8 cellular contexts compared by ENCODE assay signal in the genomic region with DNA sequence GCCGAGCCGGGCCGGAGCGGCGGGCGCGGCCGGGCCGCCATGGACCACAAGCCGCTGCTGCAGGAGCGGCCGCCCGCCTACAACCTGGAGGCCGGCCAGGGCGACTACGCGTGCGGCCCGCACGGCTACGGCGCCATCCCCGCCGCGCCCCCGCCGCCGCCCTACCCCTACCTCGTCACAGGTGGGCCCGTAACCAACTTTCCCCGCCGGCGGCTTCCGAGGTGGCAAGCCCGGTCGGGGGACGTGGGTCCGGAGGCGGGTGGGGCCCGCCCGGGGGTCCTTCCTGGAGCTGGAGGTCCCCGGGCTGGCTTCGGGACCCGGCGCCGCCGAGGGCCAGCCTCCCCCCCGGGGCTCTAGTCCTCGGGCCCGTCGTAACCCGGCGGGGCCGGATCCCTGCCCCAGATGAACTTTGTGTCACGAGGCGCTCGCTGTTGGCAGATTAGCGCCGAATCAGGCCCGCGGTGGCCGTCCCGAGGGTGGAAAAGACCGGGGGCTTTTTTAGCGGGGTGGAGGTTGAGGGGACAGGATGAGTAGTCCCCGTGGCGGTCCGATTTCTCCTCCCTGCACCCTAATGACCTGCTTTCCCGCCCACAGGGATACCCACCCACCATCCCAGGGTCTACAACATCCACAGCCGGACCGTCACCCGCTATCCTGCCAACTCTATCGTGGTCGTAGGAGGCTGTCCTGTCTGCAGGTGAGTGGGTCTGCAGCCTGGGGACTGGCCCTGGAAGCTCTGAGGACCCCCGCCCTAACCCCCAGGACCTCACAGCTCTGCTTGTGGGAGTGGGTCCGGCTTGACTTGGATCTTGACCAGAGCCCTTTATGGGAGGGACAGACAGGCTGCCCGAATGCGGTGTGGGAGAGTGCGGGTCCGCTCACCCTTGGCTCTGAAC. TPM values are rescaled to one million over a fixed set of nuclear protein-coding genes. Genes with fewer than 3 reads are reported as not detected.
DNase-seq lines count a peak whose midpoint lies in the region; ATAC-seq and TF ChIP-seq lines count a peak whose summit lies in the region.

No MANE protein-coding gene starts in this region.

- H3K9me3 Mint-ChIP-seq in memory B cell, result no peaks in the 10 kb centered on the region

- no peaks in the 10 kb centered on the region for H3K27me3 Mint-ChIP-seq in memory B cell

- POLR2A ChIA-PET in Panc1 (lab: Charles Lee), result no interaction called here

- peaks cover 1% of the 10 kb centered on the region for H3K36me3 Mint-ChIP-seq in memory B cell

- peak overlapping the region; percentile 89 to 90 for H3K4me3 ChIP-seq in Panc1 (ENCODE audit: low read depth in 2 of 2, low read length in 2 of 2)
- peak overlapping the region; percentile 97 for H3K4me3 ChIP-seq in suprapubic skin

- in situ Hi-C loops in Panc1 (cut with HindIII; ENCODE audit: low pct_unique_long_range_greater_than_20kb, low sequenced_read_pairs), result loop anchor here (25.0 kb wide), 1 partner anchor 105 kb away; no protein-coding TSS in a partner anchor

- CTCF ChIA-PET in Panc1 (lab: Charles Lee), result interaction anchor here (0.6 kb wide), 1 partner anchor 182 kb away, joined by 3 read pairs; no protein-coding TSS in a partner anchor

- 1% methylated on average over 17 of the region's 80 CpGs for WGBS in suprapubic skin

- no peak for TF ChIP-seq CTCF in Panc1 (IDR thresholded peaks at IDR 0.05)
- TF ChIP-seq CTCF in suprapubic skin (IDR thresholded peaks at IDR 0.05), result no peak

- H3K36me3 ChIP-seq in Panc1 (ENCODE audit: control insufficient read depth, insufficient read depth, low read length), result peaks cover 2% of the 10 kb centered on the region
- H3K36me3 ChIP-seq in suprapubic skin, result no peaks in the 10 kb centered on the region

- no peak for TF ChIP-seq POLR2A in suprapubic skin (IDR thresholded peaks at IDR 0.05)

- H3K4me1 Mint-ChIP-seq in memory B cell, result peaks cover 22% of the 10 kb centered on the region

- DNase-seq in NCI-H2227 (lab: John Stamatoyannopoulos, UW; ENCODE audit: unreplicated experiment), result peak; percentile 54
- no peak for DNase-seq in NCI-H2227 treated with DMSO at 0.1 percent for 48 hours (lab: John Stamatoyannopoulos, UW)
- DNase-seq in Panc1 (ENCODE audit: low read depth, low spot score), result no peak
- DNase-seq in caudate nucleus (lab: John Stamatoyannopoulos, UW), result peak in 19 of 61 donors; percentile 23 to 72 (median 48)
- peak in 1 of 2 donors; percentile 35 for DNase-seq in memory B cell (ENCODE audit: low spot score in 2 of 2)
- DNase-seq in suprapubic skin (ENCODE audit: low spot score in 2 of 2), result no peak
- DNase-seq in kidney glomerular epithelial cell (lab: John Stamatoyannopoulos, UW), result no peak

- peak overlapping the region; percentile 87 for H3K27ac Mint-ChIP-seq in memory B cell

- H3K4me1 ChIP-seq in Panc1 (ENCODE audit: control insufficient read depth, insufficient read depth, low read length) (peaks cover 35% of the 10 kb centered on the region), suprapubic skin (peaks cover 59% of the 10 kb centered on the region)

- H3K27me3 ChIP-seq in Panc1 (ENCODE audit: control insufficient read depth, insufficient read depth, low read length) (no peaks in the 10 kb centered on the region), suprapubic skin (no peaks in the 10 kb centered on the region)

- H3K27ac ChIP-seq in Panc1 (ENCODE audit: low read length) (peak overlapping the region; percentile 98), caudate nucleus (ENCODE audit: low read depth, low read length) (peak overlapping the region; percentile 58), suprapubic skin (peak overlapping the region; percentile 99)

- H3K4me3 Mint-ChIP-seq in memory B cell, result peak overlapping the region; percentile 89

- no TSS peak for BruUV-seq in Panc1 (replicated peaks; lab: Mats Ljungman, UMichigan)

- H3K9me3 ChIP-seq in Panc1 (ENCODE audit: control insufficient read depth, insufficient read depth, low read depth, low read length) (no peaks in the 10 kb centered on the region), suprapubic skin (no peaks in the 10 kb centered on the region)

- peak; percentile 36 for ATAC-seq in HG02610 (IDR thresholded peaks at IDR 0.05; ENCODE audit: unreplicated experiment)
- ATAC-seq in Panc1, result peak; percentile 31
- peak; percentile 31 for ATAC-seq in memory B cell (ENCODE audit: low read depth)

- intact Hi-C loops in Panc1 (cut with micrococcal nuclease; ENCODE audit: unreplicated experiment), result no loop called here

- no peak for TF ChIP-seq EP300 in suprapubic skin (IDR thresholded peaks at IDR 0.05)

RNA-seq across cellular contexts. Expression of gene BRI3, which starts 0.5 kb away (rescaled TPM):
- total RNA-seq in Panc1 (2021; ENCODE audit: unreplicated experiment) (344 TPM), suprapubic skin (10 to 100 TPM; 36.4 to 52.9 (median 45.2) TPM)
- polyA plus RNA-seq in Panc1 (2012; ENCODE audit: insufficient read length), result 404 TPM

RNA-seq across cellular contexts. Expression of gene TECPR1, which starts 30.0 kb away (rescaled TPM):
- 21.0 TPM for total RNA-seq in Panc1 (2021; ENCODE audit: unreplicated experiment)
- 28.9 TPM for polyA plus RNA-seq in Panc1 (2012; ENCODE audit: insufficient read length)
- 10 to 100 TPM; 15.3 to 20.9 (median 16.5) TPM for total RNA-seq in suprapubic skin
